In genomic region chr7:78020874-78021249, GRCh38 we compare ENCODE assay signal across 9 cellular contexts.
DNase-seq lines count a peak whose midpoint lies in the region; ATAC-seq, FAIRE-seq and TF ChIP-seq lines count a peak whose summit lies in the region.
"Had no signal": no experiment of that assay in that cellular context is flagged by ENCODE, and none has a peak within 500 bp of the region (broad histone marks: within the 10 kb centered on the region; RNA-seq: fewer than 3 reads in every experiment).

No MANE protein-coding gene starts in this region.

- no peak for TF ChIP-seq RAD21 in HCT116 (IDR thresholded peaks at IDR 0.05; ENCODE audit: low read depth)

- H2AFZ ChIP-seq in HCT116 (ENCODE audit: low read depth, low read length, poor library complexity, severe bottlenecking): peak overlapping the region; percentile 52

- no peaks in the 10 kb centered on the region for H3K36me3 Mint-ChIP-seq in naive thymus-derived CD8-positive, alpha-beta T cell
- peaks cover 4% of the 10 kb centered on the region for H3K36me3 Mint-ChIP-seq in Caco-2 (ENCODE audit: insufficient read depth, unreplicated experiment)

- CTCF ChIA-PET in HCT116 (lab: Charles Lee) (interaction anchor here (0.7 to 1.7 kb wide), 17 partner anchors 8 to 216 kb away, joined by 3 to 23 read pairs (median 4); no protein-coding TSS in a partner anchor), Caco-2 (lab: Charles Lee) (interaction anchor here (0.6 to 1.5 kb wide), 7 partner anchors 25 to 342 kb away, joined by 3 to 8 read pairs (median 3); no protein-coding TSS in a partner anchor)

- RAD21 ChIA-PET in HCT116 (lab: Charles Lee; ENCODE audit: low non-redundant PET in 1 of 2, low total read pairs in 2 of 2, uncharacterized antibody in 2 of 2, unreplicated experiment in 2 of 2): interaction anchor here in 1 of 2 experiments (1.1 kb wide), 1 partner anchor 113 kb away, joined by 3 read pairs; no protein-coding TSS in a partner anchor

- TF ChIP-seq CTCF in AG10803 (conservative IDR thresholded peaks at IDR 0.05; ENCODE audit: low read length) (no peak), HCT116 (IDR thresholded peaks at IDR 0.05 in 2 of 3, conservative IDR thresholded peaks at IDR 0.05 in 1 of 3; ENCODE audit: borderline replicate concordance in 1 of 3, insufficient read depth in 1 of 3, low read depth in 2 of 3, low read length in 2 of 3) (no peak), Caco-2 (IDR thresholded peaks at IDR 0.05; ENCODE audit: insufficient read depth in 1 of 2, low read depth in 1 of 2, low read length in 1 of 2, severe bottlenecking in 1 of 2, unreplicated experiment in 1 of 2) (no peak), pancreas (IDR thresholded peaks at IDR 0.05) (no peak)

- no peak overlapping the region for H3K9ac ChIP-seq in HCT116 (ENCODE audit: low read length)
- H3K9ac ChIP-seq in adipocyte (ENCODE audit: low read length): peak overlapping the region; percentile 53

- FAIRE-seq in pancreas (lab: Jason Lieb, UNC): no peak

- no peak for TF ChIP-seq POLR2A in HCT116 (IDR thresholded peaks at IDR 0.05; ENCODE audit: borderline replicate concordance, extremely low read depth, insufficient read depth, insufficient read length)

- H3K4me3 ChIP-seq in AG10803 (ENCODE audit: low read length) (no peak overlapping the region), HCT116 (replicated peaks in 1 of 2; ENCODE audit: low read depth in 1 of 2, low read length in 2 of 2) (no peak overlapping the region), adipocyte (ENCODE audit: low read length) (no peak overlapping the region), Caco-2 (ENCODE audit: low read depth, low read length) (no peak overlapping the region), pancreas (no peak overlapping the region)
- H3K4me3 ChIP-seq: mucosa of descending colon had no signal

- peak overlapping the region in 8 of 10 donors; percentile 76 to 89 (median 82) for H3K4me3 Mint-ChIP-seq in naive thymus-derived CD8-positive, alpha-beta T cell
- no peak overlapping the region for H3K4me3 Mint-ChIP-seq in Caco-2 (ENCODE audit: unreplicated experiment)

- H3K4me1 ChIP-seq in HCT116 (ENCODE audit: control insufficient read depth in 1 of 2, insufficient read depth in 2 of 2, low read length in 2 of 2) (peaks cover 0 to 8% of the 10 kb centered on the region in 2 experiments; a peak in 3 of 4 replicates), adipocyte (ENCODE audit: control insufficient read depth, insufficient read depth, low read length) (peaks cover 26% of the 10 kb centered on the region), Caco-2 (peaks cover 14% of the 10 kb centered on the region), pancreas (peaks cover 5 to 9% (median 8%) of the 10 kb centered on the region in 3 donors)

- H3K4me2 ChIP-seq in HCT116 (ENCODE audit: low read length): no peak overlapping the region

- peak overlapping the region in 2 of 10 donors; percentile 59 to 80 for H3K27ac Mint-ChIP-seq in naive thymus-derived CD8-positive, alpha-beta T cell
- no peak overlapping the region for H3K27ac Mint-ChIP-seq in Caco-2 (ENCODE audit: unreplicated experiment)

- no peaks in the 10 kb centered on the region for H3K79me2 ChIP-seq in HCT116 (ENCODE audit: insufficient read depth, low read length)

- H3K4me1 Mint-ChIP-seq in naive thymus-derived CD8-positive, alpha-beta T cell: peaks cover 5 to 16% (median 7%) of the 10 kb centered on the region in 4 donors
- peaks cover 11% of the 10 kb centered on the region for H3K4me1 Mint-ChIP-seq in Caco-2 (ENCODE audit: low read depth, unreplicated experiment)

- H4K20me1 ChIP-seq in HCT116 (ENCODE audit: insufficient read depth): no peaks in the 10 kb centered on the region

- DNase-seq in AG10803 (ENCODE audit: low read depth): peak; percentile 23
- DNase-seq in HCT116 (ENCODE audit: low read depth, low spot score): no peak
- DNase-seq in adipocyte (ENCODE audit: low read depth): peak; percentile 21
- no peak for DNase-seq in naive thymus-derived CD8-positive, alpha-beta T cell
- no peak for DNase-seq in Caco-2
- no peak for DNase-seq in pancreas
- DNase-seq in left ventricle myocardium superior: no peak

- H3K27ac ChIP-seq in HCT116 (ENCODE audit: low read depth, low read length) (no peak overlapping the region), pancreas (peak overlapping the region in 2 of 4 donors; percentile 93 to 96)

- no peak for ATAC-seq in HCT116
- ATAC-seq in naive thymus-derived CD8-positive, alpha-beta T cell: no peak
- no peak for ATAC-seq in GM18517 (IDR thresholded peaks at IDR 0.05; ENCODE audit: unreplicated experiment)
- no peak for ATAC-seq in pancreas
- ATAC-seq in left ventricle myocardium superior: no peak

- H3K36me3 ChIP-seq in HCT116 (ENCODE audit: control insufficient read depth in 1 of 2, insufficient read depth in 2 of 2, low read length in 2 of 2) (no peaks in the 10 kb centered on the region), adipocyte (ENCODE audit: control insufficient read depth, insufficient read depth, low read length, severe bottlenecking) (no peaks in the 10 kb centered on the region), Caco-2 (ENCODE audit: control insufficient read depth, insufficient read depth, low read length) (no peaks in the 10 kb centered on the region), pancreas (no peaks in the 10 kb centered on the region)

- POLR2A ChIA-PET in HCT116 (lab: Charles Lee): no interaction called here
- POLR2A ChIA-PET in naive thymus-derived CD8-positive, alpha-beta T cell (lab: Charles Lee): no interaction called here
- POLR2A ChIA-PET in Caco-2 (lab: Charles Lee): no interaction called here

- peaks cover 0 to 2% (median 0%) of the 10 kb centered on the region in 9 donors for H3K9me3 Mint-ChIP-seq in naive thymus-derived CD8-positive, alpha-beta T cell
- H3K9me3 Mint-ChIP-seq in Caco-2 (ENCODE audit: unreplicated experiment): no peaks in the 10 kb centered on the region

- H3K9me2 ChIP-seq in HCT116 (ENCODE audit: insufficient read depth): no peaks in the 10 kb centered on the region

- intact Hi-C loops in HCT116 (cut with micrococcal nuclease) (no loop called here), Caco-2 (cut with micrococcal nuclease; ENCODE audit: unreplicated experiment) (loop anchor here (1.0 to 10.0 kb wide), 8 partner anchors 62 to 1156 kb away; no protein-coding TSS in a partner anchor), pancreas (cut with DNase I) (no loop called here), left ventricle myocardium superior (cut with micrococcal nuclease) (no loop called here)

- no peaks in the 10 kb centered on the region for H3K9me3 ChIP-seq in HCT116 (ENCODE audit: control insufficient read depth in 1 of 2, insufficient read depth in 1 of 2, low read depth in 1 of 2, low read length in 2 of 2)
- H3K9me3 ChIP-seq in adipocyte (ENCODE audit: control insufficient read depth, low read length): no peaks in the 10 kb centered on the region
- no peaks in the 10 kb centered on the region for H3K9me3 ChIP-seq in Caco-2
- no peaks in the 10 kb centered on the region for H3K9me3 ChIP-seq in pancreas
- H3K9me3 ChIP-seq: mucosa of descending colon had no signal

- peaks cover 0 to 28% (median 16%) of the 10 kb centered on the region in 5 donors for H3K27me3 Mint-ChIP-seq in naive thymus-derived CD8-positive, alpha-beta T cell
- peaks cover 5% of the 10 kb centered on the region for H3K27me3 Mint-ChIP-seq in Caco-2 (ENCODE audit: insufficient read depth, unreplicated experiment)

- H3K27me3 ChIP-seq in HCT116 (ENCODE audit: insufficient read depth, low read length) (peaks cover 12% of the 10 kb centered on the region; the same call in 1 of the 2 replicates), adipocyte (replicated peaks; ENCODE audit: control insufficient read depth, insufficient read depth, low read length) (no peaks in the 10 kb centered on the region), Caco-2 (replicated peaks; ENCODE audit: control insufficient read depth, insufficient read depth, low read length) (no peaks in the 10 kb centered on the region), pancreas (no peaks in the 10 kb centered on the region)

- BruUV-seq in HCT116 (replicated peaks; lab: Mats Ljungman, UMichigan) (no TSS peak), Caco-2 (replicated peaks; lab: Mats Ljungman, UMichigan) (no TSS peak)

TF ChIP-seq in HCT116, 20 proteins besides CTCF, POLR2A, EP300 and RAD21:
- TF ChIP-seq FOSL1 (IDR thresholded peaks at IDR 0.05; ENCODE audit: low read depth) (no peak), POLR2AphosphoS5 (IDR thresholded peaks at IDR 0.05; ENCODE audit: low read depth, low read length) (no peak), EZH2 (IDR thresholded peaks at IDR 0.05) (no peak)
TF ChIP-seq in HCT116: peak in this region for 0.

Comparison
In these comparisons a context has a peak if more than half of its experiments do, and no peak if none do; other contexts are left out.
1. DNase-seq: peak in AG10803 (single experiment) and adipocyte (single experiment); none in HCT116 (single experiment), naive thymus-derived CD8-positive, alpha-beta T cell (0 of 10), Caco-2 (0 of 2), pancreas (0 of 6) and left ventricle myocardium superior (single experiment).